20 cellular contexts compared by ENCODE assay signal in genomic region chr15:87219650-87220615, GRCh38.
A peak's percentile ranks its signal among the peaks of the same experiment; 100 is the strongest.
DNase-seq lines count a peak whose midpoint lies in the region; ATAC-seq and TF ChIP-seq lines count a peak whose summit lies in the region.
"Had no signal": no experiment of that assay in that cellular context is flagged by ENCODE, and none has a peak within 500 bp of the region (broad histone marks: within the 10 kb centered on the region; RNA-seq: fewer than 3 reads in every experiment).

No MANE protein-coding gene starts in this region.

- CTCF ChIA-PET in AG04449 (lab: Yijun Ruan, JAX) = no interaction called here

- no peaks in the 10 kb centered on the region for H3K4me1 Mint-ChIP-seq in activated naive CD8-positive, alpha-beta T cell treated with anti-CD3 and anti-CD28 coated beads for 36 hours
- H3K4me1 Mint-ChIP-seq: stimulated activated memory B cell treated with anti-CD40 and anti-IgM and Interleukin-4, amounts not matched to agents 10 μg/mL and 1 μg/mL and 100 μg/mL, for 72 hours had no signal

- H3K36me3 Mint-ChIP-seq in activated naive CD8-positive, alpha-beta T cell treated with anti-CD3 and anti-CD28 coated beads for 36 hours = peaks cover 3% of the 10 kb centered on the region
- H3K36me3 Mint-ChIP-seq: activated naive CD4-positive, alpha-beta T cell treated with anti-CD3 and anti-CD28 coated beads, Interleukin-2, amount 50 U/mL, for 72 hours; naive thymus-derived CD4-positive, alpha-beta T cell; stimulated activated memory B cell treated with anti-CD40 and anti-IgM and Interleukin-4, amounts not matched to agents 10 μg/mL and 1 μg/mL and 100 μg/mL, for 72 hours had no signal

- ATAC-seq in SK-N-SH treated with all-trans-retinoic acid at 6 μM for 48 hours (peak; percentile 87), GM18868 (IDR thresholded peaks at IDR 0.05; ENCODE audit: unreplicated experiment) (no peak), GM21515 (IDR thresholded peaks at IDR 0.05; ENCODE audit: unreplicated experiment) (no peak)
- ATAC-seq: naive thymus-derived CD4-positive, alpha-beta T cell; stimulated activated memory B cell treated with anti-CD40 and anti-IgM and Interleukin-4, amounts not matched to agents 10 μg/mL and 1 μg/mL and 100 μg/mL, for 72 hours had no signal

- H3K4me3 ChIP-seq in AG04449 (ENCODE audit: low read depth, low read length) = no peak overlapping the region
- H3K4me3 ChIP-seq in fibroblast of the aortic adventitia (ENCODE audit: low read depth, low read length) = no peak overlapping the region
- H3K4me3 ChIP-seq: sigmoid colon, testis, vagina had no signal

- peaks cover 5% of the 10 kb centered on the region for H3K9me3 Mint-ChIP-seq in activated naive CD8-positive, alpha-beta T cell treated with anti-CD3 and anti-CD28 coated beads for 36 hours
- H3K9me3 Mint-ChIP-seq: activated T-cell treated with anti-CD3 and anti-CD28 coated beads, Interleukin-2, amount 50 U/mL, for 4 hours had no signal

- H3K27me3 Mint-ChIP-seq in activated naive CD8-positive, alpha-beta T cell treated with anti-CD3 and anti-CD28 coated beads for 36 hours = peaks cover 6% of the 10 kb centered on the region
- H3K27me3 Mint-ChIP-seq: stimulated activated memory B cell treated with anti-CD40 and anti-IgM and Interleukin-4, amounts not matched to agents 10 μg/mL and 1 μg/mL and 100 μg/mL, for 72 hours had no signal

- peak; percentile 21 for DNase-seq in AG04449 (ENCODE audit: low read depth, low spot score)
- DNase-seq in HPDE6-E6E7 (ENCODE audit: extremely low spot score) = peak; percentile 21
- peak; percentile 73 for DNase-seq in fibroblast of the aortic adventitia (ENCODE audit: low read depth)
- DNase-seq in NCI-H1694 treated with DMSO at 0.1 percent for 48 hours (lab: John Stamatoyannopoulos, UW) = no peak
- no peak for DNase-seq in activated naive CD8-positive, alpha-beta T cell treated with anti-CD3 and anti-CD28 coated beads for 36 hours
- DNase-seq: activated CD4-positive, CD25-positive, alpha-beta regulatory T cell treated with anti-CD3 and anti-CD28 coated beads, Interleukin-2, amount 50 U/mL, for 72 hours; activated T-cell treated with anti-CD3 and anti-CD28 coated beads, Interleukin-2, amount 50 U/mL, for 4 hours; Karpas-422; mesendoderm; naive thymus-derived CD4-positive, alpha-beta T cell; NCI-H1105 treated with DMSO at 0.1 percent for 48 hours; NCI-H524 treated with DMSO at 0.1 percent for 48 hours; sigmoid colon; testis had no signal

- POLR2A ChIA-PET in AG04449 (lab: Yijun Ruan, JAX) = no interaction called here

- H3K4me3 Mint-ChIP-seq in activated naive CD8-positive, alpha-beta T cell treated with anti-CD3 and anti-CD28 coated beads for 36 hours = no peak overlapping the region
- H3K4me3 Mint-ChIP-seq: activated T-cell treated with anti-CD3 and anti-CD28 coated beads, Interleukin-2, amount 50 U/mL, for 4 hours; naive thymus-derived CD4-positive, alpha-beta T cell; stimulated activated memory B cell treated with anti-CD40 and anti-IgM and Interleukin-4, amounts not matched to agents 10 μg/mL and 1 μg/mL and 100 μg/mL, for 72 hours had no signal

- no peak overlapping the region for H3K27ac Mint-ChIP-seq in activated naive CD8-positive, alpha-beta T cell treated with anti-CD3 and anti-CD28 coated beads for 36 hours
- H3K27ac Mint-ChIP-seq: activated naive CD4-positive, alpha-beta T cell treated with anti-CD3 and anti-CD28 coated beads, Interleukin-2, amount 50 U/mL, for 72 hours; naive thymus-derived CD4-positive, alpha-beta T cell; stimulated activated memory B cell treated with anti-CD40 and anti-IgM and Interleukin-4, amounts not matched to agents 10 μg/mL and 1 μg/mL and 100 μg/mL, for 72 hours had no signal

- TF ChIP-seq CTCF in AG04449 (IDR thresholded peaks at IDR 0.05; ENCODE audit: insufficient read depth, low read length, missing control alignments) (no peak), fibroblast of the aortic adventitia (IDR thresholded peaks at IDR 0.05; ENCODE audit: insufficient read depth, low read length) (no peak)

TF ChIP-seq in SK-N-SH treated with all-trans-retinoic acid at 6 μM for 48 hours, 23 proteins besides CTCF, POLR2A, EP300 and RAD21:
- no peak for TF ChIP-seq ZNF565 (CRISPR knock-in tag; conservative IDR thresholded peaks at IDR 0.05; ENCODE audit: low read depth)
- peak; percentile 55 for TF ChIP-seq ISL1 (CRISPR knock-in tag; IDR thresholded peaks at IDR 0.05)

Comparison
In these comparisons a context has a peak if more than half of its experiments do, and no peak if none do; other contexts are left out.
1. DNase-seq: peak in AG04449 (single experiment), HPDE6-E6E7 (single experiment) and fibroblast of the aortic adventitia (single experiment); none in NCI-H1694 treated with DMSO at 0.1 percent for 48 hours (single experiment) and activated naive CD8-positive, alpha-beta T cell treated with anti-CD3 and anti-CD28 coated beads for 36 hours (single experiment).